Comparison of ENCODE assay signal across 8 cellular contexts in genomic region chr2:216606551-216607527, GRCh38. TPM values are rescaled to one million over a fixed set of nuclear protein-coding genes. Genes with fewer than 3 reads are reported as not detected.
DNase-seq lines count a peak whose midpoint lies in the region; TF ChIP-seq lines count a peak whose summit lies in the region.

No MANE protein-coding gene starts in this region.

- H3K27ac ChIP-seq in WERI-Rb-1 (no peak overlapping the region), osteoblast (ENCODE audit: low read depth, low read length) (no peak overlapping the region)

- in situ Hi-C loops in GM13977 (cut with MboI; ENCODE audit: low pct_unique_long_range_greater_than_20kb, low sequenced_read_pairs, unreplicated experiment): no loop called here
- in situ Hi-C loops in HAP-1 (cut with MboI; ENCODE audit: low sequenced_read_pairs): no loop called here

- no peaks in the 10 kb centered on the region for H3K27me3 ChIP-seq in HAP-1 (ENCODE audit: low read depth)
- no peaks in the 10 kb centered on the region for H3K27me3 ChIP-seq in WERI-Rb-1 (ENCODE audit: insufficient read depth, low read depth, severe bottlenecking)
- H3K27me3 ChIP-seq in osteoblast (ENCODE audit: insufficient read depth, low read length): peaks cover 40% of the 10 kb centered on the region

- H3K79me2 ChIP-seq in osteoblast (ENCODE audit: insufficient read depth, low read length): no peaks in the 10 kb centered on the region

- peak overlapping the region; percentile 20 for H3K4me3 ChIP-seq in HAP-1
- no peak overlapping the region for H3K4me3 ChIP-seq in WERI-Rb-1 (ENCODE audit: low read depth, low read length)
- no peak overlapping the region for H3K4me3 ChIP-seq in osteoblast (ENCODE audit: insufficient read depth, low read length)

- no peaks in the 10 kb centered on the region for H4K20me1 ChIP-seq in osteoblast (ENCODE audit: insufficient read depth, low read length)

- DNase-seq in GM13977 (ENCODE audit: low spot score) (peak; percentile 66), HAP-1 (ENCODE audit: low spot score in 2 of 2) (peak; percentile 48 to 62), NCI-H2107 (lab: John Stamatoyannopoulos, UW) (peak; percentile 55), activated gamma-delta T cell (lab: John Stamatoyannopoulos, UW) (peak; percentile 23), WERI-Rb-1 (no peak), osteoblast (ENCODE audit: insufficient read length, low spot score, missing footprints) (no peak), HT-29 (ENCODE audit: low spot score) (no peak)
- DNase-seq in stimulated activated CD4-positive, alpha-beta T cell treated with anti-CD3 and anti-CD28 coated beads, Interleukin-1b, Interleukin-23, amount 100 ng/mL, for 4 hours (ENCODE audit: low read depth in 2 of 2): peak; percentile 12 to 25

- peaks cover 5% of the 10 kb centered on the region; the same call in 1 of the 2 replicates for H3K4me1 ChIP-seq in HAP-1
- H3K4me1 ChIP-seq in osteoblast (ENCODE audit: insufficient read depth, low read length): no peaks in the 10 kb centered on the region

- H3K4me2 ChIP-seq in osteoblast (ENCODE audit: insufficient read depth, low read length): no peak overlapping the region

- no peaks in the 10 kb centered on the region for H3K36me3 ChIP-seq in HAP-1 (replicated peaks)
- H3K36me3 ChIP-seq in WERI-Rb-1: no peaks in the 10 kb centered on the region
- H3K36me3 ChIP-seq in osteoblast (ENCODE audit: insufficient read depth, low read length): no peaks in the 10 kb centered on the region

- no peak overlapping the region for H2AFZ ChIP-seq in osteoblast (ENCODE audit: low read length)

- TF ChIP-seq CTCF in GM13977 (IDR thresholded peaks at IDR 0.05; ENCODE audit: extremely low read depth, insufficient read depth, missing control alignments) (no peak), WERI-Rb-1 (IDR thresholded peaks at IDR 0.05; ENCODE audit: low read depth, low read length) (no peak), osteoblast (IDR thresholded peaks at IDR 0.05; ENCODE audit: extremely low read depth, low read depth, low read length) (no peak)

- H3K9me3 ChIP-seq in HAP-1 (no peaks in the 10 kb centered on the region), WERI-Rb-1 (ENCODE audit: severe bottlenecking) (no peaks in the 10 kb centered on the region), osteoblast (ENCODE audit: low read depth, low read length) (no peaks in the 10 kb centered on the region)

RNA-seq across cellular contexts. Expression of gene IGFBP2, which starts 26.4 kb away (rescaled TPM):
- total RNA-seq in osteoblast: 6.5 and 11.2 TPM in 2 replicates
- total RNA-seq in HT-29 (2014; rRNA removed; shearing (Covaris generic)): 89.8 and 91.4 TPM in 2 replicates

Comparison
In these comparisons a context has a peak if more than half of its experiments do, and no peak if none do; other contexts are left out.
1. DNase-seq: peak in GM13977 (single experiment), HAP-1 (2 of 2), NCI-H2107 (single experiment), activated gamma-delta T cell (single experiment) and stimulated activated CD4-positive, alpha-beta T cell treated with anti-CD3 and anti-CD28 coated beads, Interleukin-1b, Interleukin-23, amount 100 ng/mL, for 4 hours (2 of 2); none in WERI-Rb-1 (single experiment), osteoblast (single experiment) and HT-29 (single experiment).